ENCODE assay signal across 8 cellular contexts in the genomic region with DNA sequence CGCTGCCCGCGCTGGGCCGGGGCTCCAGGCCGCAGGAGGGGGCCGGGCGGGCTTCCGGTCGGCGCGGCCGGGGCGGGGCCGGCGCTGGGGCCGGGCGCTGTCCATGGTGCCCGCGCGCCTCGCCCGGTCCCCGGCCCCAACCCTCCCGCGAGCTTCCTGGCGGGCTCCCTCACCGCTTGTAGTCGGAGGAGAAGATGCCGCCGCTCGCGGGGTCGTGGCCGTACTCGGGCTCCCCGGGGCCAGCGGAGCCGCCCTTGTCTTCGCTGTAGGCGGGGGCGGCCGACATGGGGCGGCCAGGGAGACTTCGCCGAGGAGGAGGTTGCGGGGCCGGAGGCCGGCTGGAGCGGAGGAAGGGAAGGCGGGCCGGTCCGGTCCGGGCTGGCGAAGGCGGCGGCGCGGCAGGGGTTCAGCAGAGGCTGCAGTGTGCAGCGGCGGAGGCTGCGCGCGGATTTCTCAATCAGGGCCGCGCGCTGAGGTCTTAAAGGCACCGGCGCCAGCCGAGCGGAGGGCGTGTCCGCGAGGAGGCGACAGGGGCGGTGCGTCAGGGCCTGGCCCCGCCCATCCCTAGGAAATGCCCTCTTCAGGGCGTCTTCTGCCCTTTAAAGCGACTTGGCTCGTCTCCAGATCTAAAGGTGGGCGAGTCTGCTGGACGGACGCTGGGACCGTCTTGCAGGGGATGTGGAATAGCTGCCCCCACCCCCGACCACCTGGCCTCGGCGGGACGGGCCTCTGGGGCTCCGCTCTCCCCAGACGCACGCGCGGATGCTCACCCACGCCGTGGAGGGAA. TPM values are rescaled to one million over a fixed set of nuclear protein-coding genes. Genes with fewer than 3 reads are reported as not detected.
DNase-seq lines count a peak whose midpoint lies in the region; ATAC-seq, FAIRE-seq and TF ChIP-seq lines count a peak whose summit lies in the region.

A gene with protein sequence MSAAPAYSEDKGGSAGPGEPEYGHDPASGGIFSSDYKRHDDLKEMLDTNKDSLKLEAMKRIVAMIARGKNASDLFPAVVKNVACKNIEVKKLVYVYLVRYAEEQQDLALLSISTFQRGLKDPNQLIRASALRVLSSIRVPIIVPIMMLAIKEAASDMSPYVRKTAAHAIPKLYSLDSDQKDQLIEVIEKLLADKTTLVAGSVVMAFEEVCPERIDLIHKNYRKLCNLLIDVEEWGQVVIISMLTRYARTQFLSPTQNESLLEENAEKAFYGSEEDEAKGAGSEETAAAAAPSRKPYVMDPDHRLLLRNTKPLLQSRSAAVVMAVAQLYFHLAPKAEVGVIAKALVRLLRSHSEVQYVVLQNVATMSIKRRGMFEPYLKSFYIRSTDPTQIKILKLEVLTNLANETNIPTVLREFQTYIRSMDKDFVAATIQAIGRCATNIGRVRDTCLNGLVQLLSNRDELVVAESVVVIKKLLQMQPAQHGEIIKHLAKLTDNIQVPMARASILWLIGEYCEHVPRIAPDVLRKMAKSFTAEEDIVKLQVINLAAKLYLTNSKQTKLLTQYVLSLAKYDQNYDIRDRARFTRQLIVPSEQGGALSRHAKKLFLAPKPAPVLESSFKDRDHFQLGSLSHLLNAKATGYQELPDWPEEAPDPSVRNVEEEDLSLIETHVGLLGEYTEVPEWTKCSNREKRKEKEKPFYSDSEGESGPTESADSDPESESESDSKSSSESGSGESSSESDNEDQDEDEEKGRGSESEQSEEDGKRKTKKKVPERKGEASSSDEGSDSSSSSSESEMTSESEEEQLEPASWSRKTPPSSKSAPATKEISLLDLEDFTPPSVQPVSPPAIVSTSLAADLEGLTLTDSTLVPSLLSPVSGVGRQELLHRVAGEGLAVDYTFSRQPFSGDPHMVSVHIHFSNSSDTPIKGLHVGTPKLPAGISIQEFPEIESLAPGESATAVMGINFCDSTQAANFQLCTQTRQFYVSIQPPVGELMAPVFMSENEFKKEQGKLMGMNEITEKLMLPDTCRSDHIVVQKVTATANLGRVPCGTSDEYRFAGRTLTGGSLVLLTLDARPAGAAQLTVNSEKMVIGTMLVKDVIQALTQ (minus strand): TSS at position 455 of the 787 bp plus-strand sequence. CDS start 169 bp downstream, at position 286.

- H3K36me3 Mint-ChIP-seq in CD4-positive, alpha-beta memory T cell: no peaks in the 10 kb centered on the region

- WGBS in esophagus, 2 donors: 1% methylated on average over 70 to 95 of the region's 95 CpGs

- H3K36me3 ChIP-seq in CD4-positive, alpha-beta memory T cell (ENCODE audit: insufficient read depth, low read length): no peaks in the 10 kb centered on the region
- no peaks in the 10 kb centered on the region for H3K36me3 ChIP-seq in OCI-LY3 (replicated peaks; ENCODE audit: low read depth, low read length)
- H3K36me3 ChIP-seq in esophagus (ENCODE audit: control insufficient read depth in 2 of 2, insufficient read depth in 2 of 2, low read length in 1 of 2): no peaks in the 10 kb centered on the region
- no peaks in the 10 kb centered on the region for H3K36me3 ChIP-seq in muscle layer of duodenum (ENCODE audit: control insufficient read depth in 1 of 2, insufficient read depth in 2 of 2, low read length in 2 of 2)

- intact Hi-C loops in CD4-positive, alpha-beta memory T cell (cut with micrococcal nuclease): loop anchor here (1.0 kb wide), 1 partner anchor 29 kb away; no protein-coding TSS in a partner anchor

- peak; percentile 90 for ATAC-seq in GM21381 (IDR thresholded peaks at IDR 0.05; ENCODE audit: unreplicated experiment)

- peaks cover 9% of the 10 kb centered on the region for H3K4me1 ChIP-seq in CD4-positive, alpha-beta memory T cell (ENCODE audit: insufficient read depth, low read length)
- H3K4me1 ChIP-seq in OCI-LY3 (ENCODE audit: low read length) (peaks cover 18% of the 10 kb centered on the region), esophagus (ENCODE audit: control insufficient read depth in 2 of 2, insufficient read depth in 2 of 2, low read length in 1 of 2) (peaks cover 3 to 4% of the 10 kb centered on the region in 2 donors), muscle layer of duodenum (ENCODE audit: control insufficient read depth in 1 of 2, insufficient read depth in 2 of 2, low read length in 2 of 2) (peaks cover 0 to 17% of the 10 kb centered on the region in 2 donors)

- H3K9me3 ChIP-seq in CD4-positive, alpha-beta memory T cell (ENCODE audit: control insufficient read depth in 1 of 2, low read length in 2 of 2): no peaks in the 10 kb centered on the region
- H3K9me3 ChIP-seq in OCI-LY3 (ENCODE audit: insufficient read depth, low read length): no peaks in the 10 kb centered on the region
- H3K9me3 ChIP-seq in esophagus (ENCODE audit: control insufficient read depth in 2 of 2, insufficient read depth in 1 of 2, low read depth in 1 of 2, low read length in 1 of 2): no peaks in the 10 kb centered on the region
- H3K9me3 ChIP-seq in muscle layer of duodenum (ENCODE audit: control insufficient read depth in 1 of 2, low read length in 2 of 2): no peaks in the 10 kb centered on the region

- peak within 1 kb of the TSS; percentile 61 to 83 (median 70) for H3K4me3 Mint-ChIP-seq in CD4-positive, alpha-beta memory T cell

- no peaks in the 10 kb centered on the region for H3K9me3 Mint-ChIP-seq in CD4-positive, alpha-beta memory T cell

- H3K27ac Mint-ChIP-seq in CD4-positive, alpha-beta memory T cell: peak within 1 kb of the TSS in 1 of 7 donors; percentile 14

- peak; percentile 57 to 69 (median 62) for DNase-seq in CD4-positive, alpha-beta memory T cell
- DNase-seq in HTR-8/SVneo (ENCODE audit: insufficient read length, low spot score) (peak; percentile 77), activated T-cell treated with anti-CD3 and anti-CD28 coated beads for 48 hours (ENCODE audit: low read depth) (peak; percentile 73)
- DNase-seq in stimulated activated CD8-positive, alpha-beta memory T cell treated with anti-CD3 and anti-CD28 coated beads, Interleukin-4, amount 100 ng/mL, for 48 hours: peak; percentile 83

- no peak for FAIRE-seq in HTR-8/SVneo (lab: Jason Lieb, UNC)

- H3K4me3 ChIP-seq in CD4-positive, alpha-beta memory T cell (ENCODE audit: low read length in 2 of 2): peak within 1 kb of the TSS in 1 of 2 donors; percentile 57
- H3K4me3 ChIP-seq in OCI-LY3 (ENCODE audit: low read length): peak within 1 kb of the TSS; percentile 92
- peak within 1 kb of the TSS; percentile 60 to 71 for H3K4me3 ChIP-seq in esophagus (ENCODE audit: low read depth in 1 of 2, low read length in 2 of 2)
- peak within 1 kb of the TSS; percentile 42 to 94 for H3K4me3 ChIP-seq in muscle layer of duodenum (ENCODE audit: low read depth in 1 of 2, low read length in 2 of 2)

- POLR2A ChIA-PET in CD4-positive, alpha-beta memory T cell (lab: Charles Lee; ENCODE audit: partially characterized antibody): interaction anchor here (1.0 to 2.6 kb wide), 2 partner anchors 29 to 169 kb away, joined by 3 to 10 read pairs; partner anchors contain the start of gene RPS17

- H3K27me3 Mint-ChIP-seq in CD4-positive, alpha-beta memory T cell: peaks cover 4 to 15% of the 10 kb centered on the region in 2 donors

- no peak for TF ChIP-seq CTCF in OCI-LY3 (IDR thresholded peaks at IDR 0.05; ENCODE audit: low read depth, low read length)

- H3K27ac ChIP-seq in CD4-positive, alpha-beta memory T cell (ENCODE audit: low read depth, low read length): no peak within 1 kb of the TSS
- no peak within 1 kb of the TSS for H3K27ac ChIP-seq in OCI-LY3 (ENCODE audit: low read length)
- peak within 1 kb of the TSS in 1 of 2 donors; percentile 50 for H3K27ac ChIP-seq in esophagus (ENCODE audit: low read depth in 2 of 2, low read length in 1 of 2)
- no peak within 1 kb of the TSS for H3K27ac ChIP-seq in muscle layer of duodenum (ENCODE audit: low read length)

- CTCF ChIA-PET in CD4-positive, alpha-beta memory T cell (lab: Charles Lee; ENCODE audit: partially characterized antibody): no interaction called here

- H3K9ac ChIP-seq in OCI-LY3 (ENCODE audit: low read length): peak within 1 kb of the TSS; percentile 49

- H4K20me1 ChIP-seq in OCI-LY3 (ENCODE audit: insufficient read depth, low read length): no peaks in the 10 kb centered on the region; the same call in 1 of the 2 replicates

- H3K4me2 ChIP-seq in OCI-LY3 (ENCODE audit: low read length): peak within 1 kb of the TSS; percentile 87

- H2AFZ ChIP-seq in OCI-LY3 (ENCODE audit: low read depth, low read length): peak within 1 kb of the TSS; percentile 56; the same call in 1 of the 2 replicates

- H3K4me1 Mint-ChIP-seq in CD4-positive, alpha-beta memory T cell: peaks cover 0 to 6% (median 0%) of the 10 kb centered on the region in 4 donors

- H3K79me2 ChIP-seq in OCI-LY3 (ENCODE audit: low read length): no peaks in the 10 kb centered on the region

- no peaks in the 10 kb centered on the region for H3K27me3 ChIP-seq in CD4-positive, alpha-beta memory T cell (ENCODE audit: insufficient read depth, low read length)
- H3K27me3 ChIP-seq in OCI-LY3 (ENCODE audit: low read depth, low read length): no peaks in the 10 kb centered on the region
- H3K27me3 ChIP-seq in esophagus (ENCODE audit: control insufficient read depth in 1 of 2, insufficient read depth in 2 of 2, low read length in 2 of 2): no peaks in the 10 kb centered on the region
- H3K27me3 ChIP-seq in muscle layer of duodenum (ENCODE audit: low read depth, low read length): peaks cover 7% of the 10 kb centered on the region

RNA-seq across cellular contexts. Expression of the gene that starts here (rescaled TPM):
- total RNA-seq in CD4-positive, alpha-beta memory T cell: under 1 TPM; 0.64 to 0.78 TPM
- not detected for polyA plus RNA-seq in CD4-positive, alpha-beta memory T cell
- 1 to 10 TPM; 1.1 to 2.8 TPM for polyA plus RNA-seq in esophagus

Comparison
In these comparisons a context has a peak if more than half of its experiments do, and no peak if none do; other contexts are left out.
1. Peak in DNase-seq in CD4-positive, alpha-beta memory T cell; RNA of the gene not detected or under 1 TPM.